Comparison of ENCODE assay signal across 1 cellular context in genomic region chr5:95969055-95969454, GRCh38.
TF ChIP-seq lines count a peak whose summit lies in the region.

No MANE protein-coding gene starts in this region.

TF ChIP-seq in liver, 16 proteins besides CTCF, POLR2A, EP300 and RAD21 (continued from another document):
- TF ChIP-seq REST (IDR thresholded peaks at IDR 0.05) (no peak), YY1 (IDR thresholded peaks at IDR 0.05) (no peak), NR2F2 (IDR thresholded peaks at IDR 0.05) (no peak), HNF4A (conservative IDR thresholded peaks at IDR 0.05) (no peak), ZBTB33 (IDR thresholded peaks at IDR 0.05) (no peak)
